In the genomic region with DNA sequence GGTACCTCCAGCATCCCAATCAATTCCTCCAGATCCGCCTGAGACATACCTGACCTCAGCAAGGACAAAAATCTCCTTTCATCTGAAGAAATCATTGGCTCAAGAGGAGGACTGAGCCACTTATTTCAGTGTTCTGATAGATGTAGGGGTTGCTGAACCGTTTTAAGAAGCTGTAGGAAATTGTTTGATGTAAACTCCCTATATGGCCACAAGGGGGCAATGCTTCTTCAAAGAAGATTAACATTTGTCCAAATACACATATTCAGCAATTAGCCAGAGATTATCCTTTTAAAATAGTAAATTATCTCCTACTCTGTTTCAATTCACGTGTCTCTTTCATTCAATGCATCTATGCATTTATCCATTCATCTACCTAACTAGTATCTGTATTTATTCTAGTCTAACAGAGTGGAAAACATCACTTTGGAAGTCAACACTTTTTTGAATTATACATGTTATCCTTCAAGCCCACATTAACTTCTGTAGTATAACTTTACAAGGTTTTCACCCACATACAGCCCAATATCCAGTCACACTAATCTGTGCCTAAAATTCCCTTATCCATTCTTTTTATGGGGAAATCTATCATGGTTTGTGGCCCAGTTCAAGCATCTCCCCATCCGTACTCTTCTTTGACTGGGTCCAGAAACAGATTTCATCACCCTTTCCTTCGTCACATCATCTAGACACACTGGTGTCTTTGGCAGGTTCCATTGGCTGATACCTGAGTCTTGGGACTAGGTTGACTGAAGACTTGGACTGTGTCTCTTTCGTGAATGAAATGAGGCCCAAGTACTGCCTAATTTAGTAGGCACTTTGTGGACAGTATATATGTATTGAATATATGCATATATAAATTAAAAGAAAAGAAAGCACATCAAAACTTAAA, we compare ENCODE assay signal across 1 cellular context.
TF ChIP-seq lines count a peak whose summit lies in the region.

No MANE protein-coding gene starts in this region.

TF ChIP-seq in HCT116, 20 proteins besides CTCF, POLR2A, EP300 and RAD21 (continued from another document):
- TF ChIP-seq, protein P1, sequence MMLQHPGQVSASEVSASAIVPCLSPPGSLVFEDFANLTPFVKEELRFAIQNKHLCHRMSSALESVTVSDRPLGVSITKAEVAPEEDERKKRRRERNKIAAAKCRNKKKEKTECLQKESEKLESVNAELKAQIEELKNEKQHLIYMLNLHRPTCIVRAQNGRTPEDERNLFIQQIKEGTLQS (IDR thresholded peaks at IDR 0.05), result no peak
- no peak for TF ChIP-seq SRF (IDR thresholded peaks at IDR 0.05; ENCODE audit: low read depth)
